ENCODE assay signal across 17 cellular contexts in the genomic region with DNA sequence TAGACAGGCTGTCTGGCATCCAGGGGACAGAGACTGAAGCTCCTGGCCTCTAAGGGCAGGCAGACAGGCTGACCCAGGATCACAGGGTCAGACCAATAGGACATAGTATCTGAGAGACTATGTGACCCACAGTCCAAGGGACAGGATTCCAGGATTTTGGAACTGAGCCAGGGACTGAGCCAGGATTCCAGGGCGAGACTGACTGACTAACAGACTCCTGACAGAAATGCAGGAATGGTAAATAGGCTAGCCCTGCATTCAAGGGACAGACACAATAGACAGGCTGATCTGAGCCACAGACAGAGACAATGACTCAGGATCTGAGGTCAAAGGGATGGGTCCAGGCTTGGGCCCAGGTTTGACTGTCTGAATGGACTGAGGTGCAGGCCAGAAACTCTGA. TPM values are rescaled to one million over a fixed set of nuclear protein-coding genes. Genes with fewer than 3 reads are reported as not detected.
A peak's percentile ranks its signal among the peaks of the same experiment; 100 is the strongest.
DNase-seq lines count a peak whose midpoint lies in the region; ATAC-seq and TF ChIP-seq lines count a peak whose summit lies in the region.
"Had no signal": no experiment of that assay in that cellular context is flagged by ENCODE, and none has a peak within 500 bp of the region (broad histone marks: within the 10 kb centered on the region; RNA-seq: fewer than 3 reads in every experiment).

No MANE protein-coding gene starts in this region.

- no peak for ATAC-seq in HG03196 (IDR thresholded peaks at IDR 0.05; ENCODE audit: unreplicated experiment)
- ATAC-seq: body of pancreas; effector memory CD8-positive, alpha-beta T cell had no signal

- peak; percentile 14 for DNase-seq in Daoy (ENCODE audit: low read depth)
- peak; percentile 24 for DNase-seq in HT-29 (ENCODE audit: low spot score)
- DNase-seq in brain microvascular endothelial cell = peak; percentile 8
- peak; percentile 93 for DNase-seq in kidney tubule cell (ENCODE audit: low spot score)
- DNase-seq in activated T-cell treated with anti-CD3 and anti-CD28 coated beads, Interleukin-2, amount 50 U/mL, for 24 hours = no peak
- no peak for DNase-seq in activated CD4-positive, alpha-beta T cell treated with anti-CD3 and anti-CD28 coated beads, Interleukin-2, amount 10 ng/mL, durations not matched to agents 24 days and 14 days
- no peak for DNase-seq in NCI-H748 (lab: John Stamatoyannopoulos, UW; ENCODE audit: unreplicated experiment)
- DNase-seq: activated gamma-delta T cell treated with Interleukin-2 at 50 U/mL for 16 hours; body of pancreas; DMS79 treated with DMSO at 0.1 percent for 48 hours; effector memory CD8-positive, alpha-beta T cell; glutamatergic neuron; kidney glomerular epithelial cell; naive B cell; NCI-H2107 had no signal

- no peak overlapping the region for H3K4me3 ChIP-seq in brain microvascular endothelial cell (ENCODE audit: low read depth, low read length)
- H3K4me3 ChIP-seq: body of pancreas, prostate gland had no signal

- no peak overlapping the region for H3K4me3 Mint-ChIP-seq in activated T-cell treated with anti-CD3 and anti-CD28 coated beads, Interleukin-2, amount 50 U/mL, for 24 hours
- no peak overlapping the region for H3K4me3 Mint-ChIP-seq in activated CD4-positive, alpha-beta T cell treated with anti-CD3 and anti-CD28 coated beads, Interleukin-2, amount 10 ng/mL, durations not matched to agents 24 days and 14 days
- H3K4me3 Mint-ChIP-seq: effector memory CD8-positive, alpha-beta T cell; naive B cell had no signal

- in situ Hi-C loops in brain microvascular endothelial cell (cut with HindIII; ENCODE audit: low pct_ligation_motif_present, low sequenced_read_pairs) = no loop called here

- intact Hi-C loops in activated CD4-positive, alpha-beta T cell treated with anti-CD3 and anti-CD28 coated beads, Interleukin-2, amount 10 ng/mL, durations not matched to agents 24 days and 14 days (cut with micrococcal nuclease) = no loop called here

- H3K27me3 ChIP-seq in brain microvascular endothelial cell (replicated peaks) = no peaks in the 10 kb centered on the region
- H3K27me3 ChIP-seq: body of pancreas had no signal

- TF ChIP-seq CTCF in brain microvascular endothelial cell (IDR thresholded peaks at IDR 0.05; ENCODE audit: low read depth, low read length, missing control alignments) = no peak

- no peak overlapping the region for H3K27ac ChIP-seq in brain microvascular endothelial cell
- H3K27ac ChIP-seq: body of pancreas, prostate gland had no signal

- no peaks in the 10 kb centered on the region for H3K9me3 Mint-ChIP-seq in activated T-cell treated with anti-CD3 and anti-CD28 coated beads, Interleukin-2, amount 50 U/mL, for 24 hours
- H3K9me3 Mint-ChIP-seq in activated CD4-positive, alpha-beta T cell treated with anti-CD3 and anti-CD28 coated beads, Interleukin-2, amount 10 ng/mL, durations not matched to agents 24 days and 14 days = no peaks in the 10 kb centered on the region
- H3K9me3 Mint-ChIP-seq: effector memory CD8-positive, alpha-beta T cell; naive B cell had no signal

- no peak overlapping the region for H3K27ac Mint-ChIP-seq in activated T-cell treated with anti-CD3 and anti-CD28 coated beads, Interleukin-2, amount 50 U/mL, for 24 hours
- no peak overlapping the region for H3K27ac Mint-ChIP-seq in activated CD4-positive, alpha-beta T cell treated with anti-CD3 and anti-CD28 coated beads, Interleukin-2, amount 10 ng/mL, durations not matched to agents 24 days and 14 days
- H3K27ac Mint-ChIP-seq: effector memory CD8-positive, alpha-beta T cell had no signal

- peaks cover 3% of the 10 kb centered on the region for H3K27me3 Mint-ChIP-seq in activated T-cell treated with anti-CD3 and anti-CD28 coated beads, Interleukin-2, amount 50 U/mL, for 24 hours
- peaks cover 8% of the 10 kb centered on the region for H3K27me3 Mint-ChIP-seq in activated CD4-positive, alpha-beta T cell treated with anti-CD3 and anti-CD28 coated beads, Interleukin-2, amount 10 ng/mL, durations not matched to agents 24 days and 14 days

- no peaks in the 10 kb centered on the region for H3K36me3 ChIP-seq in brain microvascular endothelial cell (replicated peaks)
- H3K36me3 ChIP-seq: prostate gland had no signal

- H3K4me1 Mint-ChIP-seq in activated T-cell treated with anti-CD3 and anti-CD28 coated beads, Interleukin-2, amount 50 U/mL, for 24 hours (ENCODE audit: low read depth) = peaks cover 2% of the 10 kb centered on the region
- H3K4me1 Mint-ChIP-seq in activated CD4-positive, alpha-beta T cell treated with anti-CD3 and anti-CD28 coated beads, Interleukin-2, amount 10 ng/mL, durations not matched to agents 24 days and 14 days = no peaks in the 10 kb centered on the region
- H3K4me1 Mint-ChIP-seq: naive B cell had no signal

- no peaks in the 10 kb centered on the region for H3K36me3 Mint-ChIP-seq in activated T-cell treated with anti-CD3 and anti-CD28 coated beads, Interleukin-2, amount 50 U/mL, for 24 hours (ENCODE audit: low read depth)
- no peaks in the 10 kb centered on the region for H3K36me3 Mint-ChIP-seq in activated CD4-positive, alpha-beta T cell treated with anti-CD3 and anti-CD28 coated beads, Interleukin-2, amount 10 ng/mL, durations not matched to agents 24 days and 14 days (ENCODE audit: low read depth)
- H3K36me3 Mint-ChIP-seq: naive B cell had no signal

RNA-seq across cellular contexts. Expression of gene XKR7, which starts 19.8 kb away (rescaled TPM):
- under 0.01 and 0.12 TPM in 2 replicates for total RNA-seq in Daoy (2014; rRNA removed; shearing (Covaris generic))
- not detected in 2 replicates for total RNA-seq in HT-29 (2014; rRNA removed; shearing (Covaris generic))
- total RNA-seq in activated CD4-positive, alpha-beta T cell treated with anti-CD3 and anti-CD28 coated beads, Interleukin-2, amount 10 ng/mL, durations not matched to agents 24 days and 14 days = not detected in 2 replicates

RNA-seq across cellular contexts. Expression of gene CCM2L, which starts 22.5 kb away (rescaled TPM):
- total RNA-seq in Daoy (2014; rRNA removed; shearing (Covaris generic)) = 1.0 and 2.1 TPM in 2 replicates
- total RNA-seq in HT-29 (2014; rRNA removed; shearing (Covaris generic)) = 0.13 TPM in 1 of 2 replicates, not detected in the other
- total RNA-seq in activated CD4-positive, alpha-beta T cell treated with anti-CD3 and anti-CD28 coated beads, Interleukin-2, amount 10 ng/mL, durations not matched to agents 24 days and 14 days = not detected in 2 replicates

RNA-seq across cellular contexts. Expression of gene PDRG1, which starts 35.9 kb away (rescaled TPM):
- 9.7 and 13.6 TPM in 2 replicates for total RNA-seq in Daoy (2014; rRNA removed; shearing (Covaris generic))
- total RNA-seq in HT-29 (2014; rRNA removed; shearing (Covaris generic)) = 10.7 and 13.3 TPM in 2 replicates
- total RNA-seq in activated CD4-positive, alpha-beta T cell treated with anti-CD3 and anti-CD28 coated beads, Interleukin-2, amount 10 ng/mL, durations not matched to agents 24 days and 14 days = 18.2 and 19.3 TPM in 2 replicates

Comparison
In these comparisons a context has a peak if more than half of its experiments do, and no peak if none do; other contexts are left out.
1. DNase-seq: peak in Daoy (single experiment), HT-29 (single experiment), brain microvascular endothelial cell (single experiment) and kidney tubule cell (single experiment); none in activated T-cell treated with anti-CD3 and anti-CD28 coated beads, Interleukin-2, amount 50 U/mL, for 24 hours (single experiment), activated CD4-positive, alpha-beta T cell treated with anti-CD3 and anti-CD28 coated beads, Interleukin-2, amount 10 ng/mL, durations not matched to agents 24 days and 14 days (single experiment) and NCI-H748 (single experiment).